Comparison of ENCODE assay signal across 29 cellular contexts in genomic region chr7:15829689-15830088, GRCh38.
DNase-seq lines count a peak whose midpoint lies in the region; ATAC-seq and TF ChIP-seq lines count a peak whose summit lies in the region.
"Had no signal": no experiment of that assay in that cellular context is flagged by ENCODE, and none has a peak within 500 bp of the region (broad histone marks: within the 10 kb centered on the region; RNA-seq: fewer than 3 reads in every experiment).

No MANE protein-coding gene starts in this region.

- H3K9ac ChIP-seq in adipocyte (ENCODE audit: low read length) (no peak overlapping the region), SK-N-SH (no peak overlapping the region)
- H3K9ac ChIP-seq: KMS-11 had no signal

- H3K4me2 ChIP-seq in SK-N-SH = no peak overlapping the region
- H3K4me2 ChIP-seq: KMS-11 had no signal

- H3K36me3 ChIP-seq in adipocyte (ENCODE audit: control insufficient read depth, insufficient read depth, low read length, severe bottlenecking) (no peaks in the 10 kb centered on the region), gastroesophageal sphincter (no peaks in the 10 kb centered on the region), lung (ENCODE audit: control insufficient read depth in 2 of 2, insufficient read depth in 2 of 2, low read length in 2 of 2) (no peaks in the 10 kb centered on the region), thoracic aorta (no peaks in the 10 kb centered on the region), SK-N-SH (replicated peaks in 1 of 2; ENCODE audit: control insufficient read depth in 1 of 2, insufficient read depth in 2 of 2, low read length in 1 of 2) (no peaks in the 10 kb centered on the region)
- H3K36me3 ChIP-seq: MG63, pancreas, suprapubic skin had no signal

- WGBS in gastroesophageal sphincter (ENCODE audit: low coverage in 1 of 2), 2 donors = 55 to 81% methylated on average over 3 of the region's 3 CpGs
- 76 to 94% methylated on average over 3 of the region's 3 CpGs for WGBS in lung, 2 donors
- WGBS in SK-N-SH (ENCODE audit: low lambda C conversion rate) = 11% methylated on average over 3 of the region's 3 CpGs

- TF ChIP-seq RAD21 in SK-N-SH (IDR thresholded peaks at IDR 0.05; ENCODE audit: low read length) = no peak

- no peaks in the 10 kb centered on the region for H3F3A ChIP-seq in SK-N-SH (replicated peaks; ENCODE audit: insufficient read depth)

- peaks cover 28% of the 10 kb centered on the region for H3K4me1 ChIP-seq in adipocyte (ENCODE audit: control insufficient read depth, insufficient read depth, low read length)
- peaks cover 0 to 7% (median 6%) of the 10 kb centered on the region in 3 donors for H3K4me1 ChIP-seq in gastroesophageal sphincter
- peaks cover 0 to 5% of the 10 kb centered on the region in 2 donors for H3K4me1 ChIP-seq in lung (ENCODE audit: control insufficient read depth in 2 of 2, insufficient read depth in 2 of 2, low read length in 2 of 2)
- H3K4me1 ChIP-seq in thoracic aorta (ENCODE audit: control insufficient read depth in 1 of 2, low read depth in 2 of 2) = peaks cover 0 to 13% of the 10 kb centered on the region in 2 donors
- no peaks in the 10 kb centered on the region for H3K4me1 ChIP-seq in SK-N-SH (ENCODE audit: control insufficient read depth in 1 of 2, insufficient read depth in 2 of 2, low read depth in 1 of 2, low read length in 1 of 2)
- H3K4me1 ChIP-seq: pancreas had no signal

- H3K9me3 ChIP-seq in adipocyte (ENCODE audit: control insufficient read depth, low read length) (no peaks in the 10 kb centered on the region), gastroesophageal sphincter (no peaks in the 10 kb centered on the region), lung (ENCODE audit: control insufficient read depth in 2 of 2, insufficient read depth in 1 of 2, low read length in 1 of 2) (no peaks in the 10 kb centered on the region), thoracic aorta (no peaks in the 10 kb centered on the region), SK-N-SH (no peaks in the 10 kb centered on the region)
- H3K9me3 ChIP-seq: MG63, pancreas, suprapubic skin had no signal

- H4K20me1 ChIP-seq in SK-N-SH (ENCODE audit: insufficient read depth) = no peaks in the 10 kb centered on the region

- ATAC-seq in gastroesophageal sphincter (peak; percentile 88), lung (ENCODE audit: insufficient read depth, low FRiP score) (peak; percentile 45), thoracic aorta (ENCODE audit: insufficient number of reproducible peaks, low FRiP score, low read depth) (peak; percentile 44), HG03025 (IDR thresholded peaks at IDR 0.05; ENCODE audit: low FRiP score, unreplicated experiment) (no peak)
- ATAC-seq: activated naive CD8-positive, alpha-beta T cell treated with anti-CD3 and anti-CD28 coated beads, Interleukin-2, amount 50 U/mL, for 24 hours; activated T-cell treated with anti-CD3 and anti-CD28 coated beads, Interleukin-2, amount 50 U/mL, for 4 hours; GM12878; stimulated activated memory B cell treated with anti-CD40 and anti-IgM and Interleukin-4, amounts not matched to agents 10 μg/mL and 1 μg/mL and 100 μg/mL, for 72 hours had no signal

- no peak for TF ChIP-seq EP300 in gastroesophageal sphincter (IDR thresholded peaks at IDR 0.05)
- TF ChIP-seq EP300 in SK-N-SH (IDR thresholded peaks at IDR 0.05; ENCODE audit: borderline replicate concordance in 1 of 2, low read depth in 1 of 2, low read length in 1 of 2) = no peak

- no peak overlapping the region for H2AFZ ChIP-seq in SK-N-SH (ENCODE audit: low read depth)

- TF ChIP-seq CTCF in gastroesophageal sphincter (IDR thresholded peaks at IDR 0.05) = no peak
- TF ChIP-seq CTCF in lung (IDR thresholded peaks at IDR 0.05; ENCODE audit: control extremely low read depth, extremely low read depth) = no peak
- no peak for TF ChIP-seq CTCF in thoracic aorta (IDR thresholded peaks at IDR 0.05)
- no peak for TF ChIP-seq CTCF in SK-N-SH (IDR thresholded peaks at IDR 0.05)

- no peaks in the 10 kb centered on the region for H3K79me2 ChIP-seq in SK-N-SH (ENCODE audit: insufficient read depth)

- DNase-seq in adipocyte (ENCODE audit: low read depth) = no peak
- DNase-seq in lung (ENCODE audit: low spot score) = peak; percentile 32
- DNase-seq in thoracic aorta (ENCODE audit: low spot score) = no peak
- no peak for DNase-seq in NCI-H1930 (lab: John Stamatoyannopoulos, UW)
- DNase-seq in SK-N-SH = no peak
- DNase-seq in CD1c-positive myeloid dendritic cell (ENCODE audit: extremely low spot score) = no peak
- DNase-seq: activated B cell treated with CpG ODN at 0.5 μM for 24 hours; activated CD4-positive, alpha-beta T cell treated with anti-CD3 and anti-CD28 coated beads, Interleukin-2, amount 50 U/mL, for 1 hour; activated naive CD8-positive, alpha-beta T cell treated with anti-CD3 and anti-CD28 coated beads, Interleukin-2, amount 50 U/mL, for 24 hours; activated T-cell treated with anti-CD3 and anti-CD28 coated beads, Interleukin-2, amount 50 U/mL, for 4 hours; CD8-positive, alpha-beta memory T cell; DMS 273 treated with DMSO at 0.1 percent for 48 hours; erythroblast; hypothalamus; mesendoderm; MG63; NCI-H1105; NCI-H2029; NCI-H524 treated with DMSO at 0.1 percent for 48 hours; OCI-M1; pancreas; stimulated activated CD4-positive, alpha-beta T cell treated with anti-CD3 and anti-CD28 coated beads, Interleukin-15, amount 100 ng/mL, for 24 hours had no signal

- POLR2A ChIA-PET in SK-N-SH (lab: Yijun Ruan, JAX) = no interaction called here

- H3K27ac ChIP-seq in gastroesophageal sphincter (peak overlapping the region in 3 of 4 donors; percentile 2 to 45 (median 12)), lung (ENCODE audit: low read depth in 1 of 2, low read length in 1 of 2) (no peak overlapping the region), thoracic aorta (no peak overlapping the region), SK-N-SH (ENCODE audit: low read depth in 2 of 2, low read length in 1 of 2) (no peak overlapping the region)
- H3K27ac ChIP-seq: KMS-11, pancreas, SK-N-MC, suprapubic skin had no signal

- H3K9me2 ChIP-seq in SK-N-SH = no peaks in the 10 kb centered on the region

- no peak for TF ChIP-seq POLR2A in gastroesophageal sphincter (IDR thresholded peaks at IDR 0.05)

- H3K4me3 ChIP-seq in adipocyte (ENCODE audit: low read length) (peak overlapping the region; percentile 42), gastroesophageal sphincter (no peak overlapping the region), lung (no peak overlapping the region), thoracic aorta (no peak overlapping the region), SK-N-SH (ENCODE audit: low read depth in 2 of 2, low read length in 1 of 2) (no peak overlapping the region)
- H3K4me3 ChIP-seq: GM12878, MG63, pancreas, SK-N-MC, suprapubic skin had no signal

- H3K27me3 ChIP-seq in adipocyte (replicated peaks; ENCODE audit: control insufficient read depth, insufficient read depth, low read length) (no peaks in the 10 kb centered on the region), gastroesophageal sphincter (no peaks in the 10 kb centered on the region), lung (ENCODE audit: control insufficient read depth, insufficient read depth) (no peaks in the 10 kb centered on the region), thoracic aorta (replicated peaks; ENCODE audit: insufficient read depth) (no peaks in the 10 kb centered on the region), SK-N-SH (ENCODE audit: insufficient read depth) (no peaks in the 10 kb centered on the region)
- H3K27me3 ChIP-seq: MG63, pancreas, suprapubic skin had no signal

- CTCF ChIA-PET in SK-N-SH (lab: Yijun Ruan, JAX) = interaction anchor here (1.0 kb wide), 2 partner anchors 9 to 20 kb away, joined by 3 to 4 read pairs; no protein-coding TSS in a partner anchor

TF ChIP-seq in SK-N-SH, 30 proteins besides CTCF, POLR2A, EP300 and RAD21 (continues in another document):
- TF ChIP-seq YY1 (IDR thresholded peaks at IDR 0.05; ENCODE audit: low read depth) (no peak), TAF1 (IDR thresholded peaks at IDR 0.05; ENCODE audit: borderline replicate concordance, low read depth, low read length) (no peak), FOSL2 (IDR thresholded peaks at IDR 0.05; ENCODE audit: borderline replicate concordance, low read depth) (no peak), NRF1 (IDR thresholded peaks at IDR 0.05; ENCODE audit: low read depth, low read length) (no peak), MXI1 (IDR thresholded peaks at IDR 0.05; ENCODE audit: low read depth, low read length) (no peak), RFX5 (IDR thresholded peaks at IDR 0.05; ENCODE audit: low read length) (no peak), JUND (IDR thresholded peaks at IDR 0.05) (no peak), GABPA (IDR thresholded peaks at IDR 0.05; ENCODE audit: low read depth) (no peak), RXRA (IDR thresholded peaks at IDR 0.05; ENCODE audit: borderline replicate concordance, low read depth) (no peak), NFIC (IDR thresholded peaks at IDR 0.05; ENCODE audit: borderline replicate concordance) (no peak), FOXJ3 (CRISPR knock-in tag; IDR thresholded peaks at IDR 0.05) (no peak), ZBTB33 (IDR thresholded peaks at IDR 0.05; ENCODE audit: borderline replicate concordance, low read depth) (no peak), ELF1 (IDR thresholded peaks at IDR 0.05) (no peak), TCF12 (IDR thresholded peaks at IDR 0.05) (no peak)
- TF ChIP-seq, protein P1, sequence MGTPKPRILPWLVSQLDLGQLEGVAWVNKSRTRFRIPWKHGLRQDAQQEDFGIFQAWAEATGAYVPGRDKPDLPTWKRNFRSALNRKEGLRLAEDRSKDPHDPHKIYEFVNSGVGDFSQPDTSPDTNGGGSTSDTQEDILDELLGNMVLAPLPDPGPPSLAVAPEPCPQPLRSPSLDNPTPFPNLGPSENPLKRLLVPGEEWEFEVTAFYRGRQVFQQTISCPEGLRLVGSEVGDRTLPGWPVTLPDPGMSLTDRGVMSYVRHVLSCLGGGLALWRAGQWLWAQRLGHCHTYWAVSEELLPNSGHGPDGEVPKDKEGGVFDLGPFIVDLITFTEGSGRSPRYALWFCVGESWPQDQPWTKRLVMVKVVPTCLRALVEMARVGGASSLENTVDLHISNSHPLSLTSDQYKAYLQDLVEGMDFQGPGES (IDR thresholded peaks at IDR 0.05; ENCODE audit: low read depth, low read length) = no peak

Comparison
In these comparisons a context has a peak if more than half of its experiments do, and no peak if none do; other contexts are left out.
1. H3K27ac ChIP-seq: peak in gastroesophageal sphincter (3 of 4); none in lung (0 of 2), thoracic aorta (0 of 2) and SK-N-SH (0 of 2).